Comparison of ENCODE assay signal across 25 cellular contexts in the genomic region with DNA sequence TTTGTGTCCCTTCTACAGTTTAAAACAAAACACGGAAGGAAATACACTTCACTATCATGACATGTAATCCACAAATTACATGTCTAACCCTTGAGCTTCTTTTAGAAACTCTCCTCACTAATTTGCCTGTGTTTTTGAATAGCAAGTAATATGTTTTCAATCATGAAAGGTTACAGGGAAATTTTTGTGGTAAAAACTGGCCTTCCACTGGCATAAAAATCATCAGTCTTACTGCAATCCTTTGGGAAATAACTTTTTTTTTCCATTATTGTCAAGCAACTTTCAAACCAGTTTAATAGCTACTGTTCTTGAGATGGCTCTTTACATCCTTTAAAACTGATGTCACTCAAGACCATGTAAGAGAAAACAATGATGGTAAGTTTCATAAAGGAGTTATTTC.
"Had no signal": no experiment of that assay in that cellular context is flagged by ENCODE, and none has a peak within 500 bp of the region (broad histone marks: within the 10 kb centered on the region; RNA-seq: fewer than 3 reads in every experiment).

No MANE protein-coding gene starts in this region.

- H3K27ac ChIP-seq: breast epithelium, Peyer's patch, RWPE1, SJSA1 had no signal

- DNase-seq: activated CD4-positive, alpha-beta T cell treated with anti-CD3 and anti-CD28 coated beads for 48 hours; activated CD4-positive, alpha-beta T cell treated with anti-CD3 and anti-CD28 coated beads, Interleukin-2, amount 50 U/mL, for 4 hours; activated CD4-positive, CD25-positive, alpha-beta regulatory T cell treated with anti-CD3 and anti-CD28 coated beads, Interleukin-2, amount 50 U/mL, for 72 hours; activated CD8-positive, alpha-beta memory T cell treated with anti-CD3 and anti-CD28 coated beads, Interleukin-2, amount 50 U/mL, for 48 hours; activated CD8-positive, alpha-beta T cell treated with anti-CD3 and anti-CD28 coated beads, Interleukin-2, amount 10 ng/mL, durations not matched to agents 7 days and 5 days; activated effector memory CD4-positive, alpha-beta T cell treated with Interleukin-2 at 50 U/mL for 16 hours; activated naive CD4-positive, alpha-beta T cell; activated T-cell treated with anti-CD3 and anti-CD28 coated beads, Interleukin-2, amount 50 U/mL, for 1 hour; aorta; caudate nucleus; MM.1S; NCI-H1105 treated with DMSO at 0.1 percent for 48 hours; NCI-H146; NCI-H187 treated with DMSO at 0.1 percent for 48 hours; NCI-H2081 treated with DMSO at 0.1 percent for 48 hours; NCI-H446; NCI-H524; Peyer's patch; Right ventricle myocardium superior; T-helper 17 cell; T-helper 9 cell had no signal

- H3K36me3 ChIP-seq: breast epithelium, Peyer's patch, SJSA1 had no signal

- H3K4me3 ChIP-seq: breast epithelium, Peyer's patch, SJSA1 had no signal

- H3K9me3 ChIP-seq: breast epithelium, Peyer's patch, SJSA1 had no signal

- H3K27me3 ChIP-seq: breast epithelium, Peyer's patch, SJSA1 had no signal

- ATAC-seq: activated CD8-positive, alpha-beta T cell treated with anti-CD3 and anti-CD28 coated beads, Interleukin-2, amount 10 ng/mL, durations not matched to agents 7 days and 5 days; T-helper 17 cell; WTC11 had no signal

- H3K4me1 ChIP-seq: breast epithelium, SJSA1 had no signal
